Comparison of ENCODE assay signal across 8 cellular contexts in the genomic region with DNA sequence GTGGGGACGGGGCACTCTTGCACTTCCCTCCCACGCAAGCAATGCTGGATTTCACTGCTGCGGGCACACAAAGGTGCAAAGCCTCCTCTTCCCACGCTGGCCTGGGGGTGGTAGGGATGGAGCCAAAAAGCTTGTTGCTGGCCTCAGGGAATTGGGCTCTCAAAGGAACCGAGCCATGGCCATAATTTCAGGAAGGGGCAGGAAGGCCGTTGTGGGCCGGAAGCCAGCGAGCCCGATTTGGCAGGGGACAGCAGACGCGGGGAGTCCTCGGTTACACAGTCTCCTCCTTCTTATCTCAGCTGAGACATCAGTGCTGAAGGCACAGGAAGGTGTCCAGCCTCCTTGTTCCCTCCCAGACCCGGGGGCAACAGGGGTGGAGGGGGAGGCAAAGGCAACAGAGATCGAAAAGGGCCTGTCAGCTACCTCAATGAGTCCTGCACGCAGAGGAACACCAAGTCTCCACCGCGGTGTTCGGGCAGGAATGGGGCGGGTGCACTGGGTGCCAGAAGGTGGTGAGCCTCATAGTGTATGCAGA. TPM values are rescaled to one million over a fixed set of nuclear protein-coding genes. Genes with fewer than 3 reads are reported as not detected.
A peak's percentile ranks its signal among the peaks of the same experiment; 100 is the strongest.
DNase-seq lines count a peak whose midpoint lies in the region; ATAC-seq and TF ChIP-seq lines count a peak whose summit lies in the region.
"Had no signal": no experiment of that assay in that cellular context is flagged by ENCODE, and none has a peak within 500 bp of the region (broad histone marks: within the 10 kb centered on the region; RNA-seq: fewer than 3 reads in every experiment).

No MANE protein-coding gene starts in this region.

- H3K4me3 ChIP-seq in body of pancreas (no peak overlapping the region), lower lobe of right lung (peak overlapping the region; percentile 49), thoracic aorta (peak overlapping the region; percentile 69), hepatocyte (no peak overlapping the region)

- H3K79me2 ChIP-seq in hepatocyte, result no peaks in the 10 kb centered on the region

- H3K4me3 Mint-ChIP-seq in T-helper 17 cell, result peak overlapping the region; percentile 97

- WGBS in body of pancreas, 2 donors, result 5 to 15% methylated on average over 4 to 19 of the region's 19 CpGs
- 63% methylated on average over 19 of the region's 19 CpGs for WGBS in hepatocyte (ENCODE audit: low lambda C conversion rate, missing lambda C conversion rate)

- H3K27me3 Mint-ChIP-seq in T-helper 17 cell, result no peaks in the 10 kb centered on the region

- no peak for TF ChIP-seq CTCF in body of pancreas (IDR thresholded peaks at IDR 0.05)
- TF ChIP-seq CTCF in lower lobe of right lung (IDR thresholded peaks at IDR 0.05), result no peak
- no peak for TF ChIP-seq CTCF in thoracic aorta (IDR thresholded peaks at IDR 0.05)
- no peak for TF ChIP-seq CTCF in hepatocyte (IDR thresholded peaks at IDR 0.05; ENCODE audit: poor library complexity)

- no peaks in the 10 kb centered on the region for H3K9me2 ChIP-seq in hepatocyte (replicated peaks; ENCODE audit: insufficient read depth)

- H3K9me3 ChIP-seq in T-helper 17 cell (ENCODE audit: control insufficient read depth, low read length, poor library complexity, severe bottlenecking) (no peaks in the 10 kb centered on the region), body of pancreas (no peaks in the 10 kb centered on the region), lower lobe of right lung (no peaks in the 10 kb centered on the region), thoracic aorta (no peaks in the 10 kb centered on the region), hepatocyte (ENCODE audit: low read depth) (no peaks in the 10 kb centered on the region)

- peak overlapping the region in 1 of 4 donors; percentile 8 for H3K27ac ChIP-seq in body of pancreas
- H3K27ac ChIP-seq in lower lobe of right lung, result peak overlapping the region; percentile 68
- peak overlapping the region in 1 of 2 donors; percentile 40 for H3K27ac ChIP-seq in thoracic aorta
- H3K27ac ChIP-seq in hepatocyte, result no peak overlapping the region

- no peak for ATAC-seq in T-helper 17 cell
- ATAC-seq in body of pancreas, result peak; percentile 31
- peak; percentile 36 to 38 for ATAC-seq in lower lobe of right lung
- no peak for ATAC-seq in thoracic aorta (ENCODE audit: insufficient number of reproducible peaks, low FRiP score, low read depth)
- ATAC-seq in GM21825 (IDR thresholded peaks at IDR 0.05; ENCODE audit: unreplicated experiment), result no peak

- H3K4me2 ChIP-seq in hepatocyte, result no peak overlapping the region

- no peaks in the 10 kb centered on the region for H3K36me3 ChIP-seq in body of pancreas (replicated peaks in 1 of 2; ENCODE audit: insufficient read depth in 1 of 2, low read depth in 2 of 2)
- H3K36me3 ChIP-seq in lower lobe of right lung, result no peaks in the 10 kb centered on the region
- H3K36me3 ChIP-seq in thoracic aorta, result no peaks in the 10 kb centered on the region
- no peaks in the 10 kb centered on the region for H3K36me3 ChIP-seq in hepatocyte (replicated peaks; ENCODE audit: insufficient read depth, low read depth)

- peak overlapping the region; percentile 99 for H3K27ac Mint-ChIP-seq in T-helper 17 cell

- no peak overlapping the region for H2AFZ ChIP-seq in hepatocyte

- intact Hi-C loops in body of pancreas (cut with DNase I), result loop anchor here (5.0 to 10.0 kb wide), 3 partner anchors 149 to 431 kb away; partner anchors contain the start of gene SLFN12L
- intact Hi-C loops in lower lobe of right lung (cut with DNase I), result loop anchor here (10.0 kb wide), 1 partner anchor 221 kb away; the partner anchor contains the start of gene SLFN12L

- peaks cover 39% of the 10 kb centered on the region for H3K4me1 Mint-ChIP-seq in T-helper 17 cell

- no peak for TF ChIP-seq POLR2A in body of pancreas (IDR thresholded peaks at IDR 0.05)

- no peaks in the 10 kb centered on the region for H3K36me3 Mint-ChIP-seq in T-helper 17 cell (ENCODE audit: low read depth)

- H3K4me1 ChIP-seq in body of pancreas (peaks cover 9% of the 10 kb centered on the region), lower lobe of right lung (peaks cover 31% of the 10 kb centered on the region), thoracic aorta (ENCODE audit: control insufficient read depth in 1 of 2, low read depth in 2 of 2) (peaks cover 11 to 26% of the 10 kb centered on the region in 2 donors), hepatocyte (ENCODE audit: insufficient read depth) (no peaks in the 10 kb centered on the region)

- H4K20me1 ChIP-seq in hepatocyte (ENCODE audit: insufficient read depth, poor library complexity, severe bottlenecking), result no peaks in the 10 kb centered on the region

- DNase-seq in T-helper 17 cell, result no peak
- DNase-seq in body of pancreas, result no peak
- no peak for DNase-seq in lower lobe of right lung
- DNase-seq in thoracic aorta (ENCODE audit: low spot score), result no peak
- no peak for DNase-seq in GF-D8 (lab: John Stamatoyannopoulos, UW)
- DNase-seq in hepatocyte (ENCODE audit: low spot score), result no peak
- DNase-seq: MM.1S had no signal

- H3K27me3 ChIP-seq in body of pancreas (peaks cover 0 to 3% of the 10 kb centered on the region in 2 donors), lower lobe of right lung (ENCODE audit: low read depth) (no peaks in the 10 kb centered on the region), thoracic aorta (replicated peaks; ENCODE audit: insufficient read depth) (no peaks in the 10 kb centered on the region), hepatocyte (peaks cover 6% of the 10 kb centered on the region)

RNA-seq across cellular contexts. Expression of gene SLFN11, which starts 59.5 kb away (rescaled TPM):
- 10 to 100 TPM; 21.0 to 26.7 TPM for total RNA-seq in T-helper 17 cell
- total RNA-seq in body of pancreas, result 10 to 100 TPM in 1 of 2 donors, 1 to 10 TPM in 1; 9.2 to 16.6 TPM
- total RNA-seq in lower lobe of right lung, result 118 TPM
- 10 to 100 TPM; 53.5 to 87.1 TPM for total RNA-seq in thoracic aorta
- 6.3 and 8.3 TPM in 2 replicates for total RNA-seq in hepatocyte
- polyA plus RNA-seq in hepatocyte, result 1.4 and 2.5 TPM in 2 replicates

Comparison
In these comparisons a context has a peak if more than half of its experiments do, and no peak if none do; other contexts are left out.
1. ATAC-seq: peak in body of pancreas (single experiment) and lower lobe of right lung (2 of 2); none in T-helper 17 cell (single experiment), thoracic aorta (single experiment) and GM21825 (single experiment).
2. H3K4me3 ChIP-seq: peak in lower lobe of right lung (single experiment) and thoracic aorta (single experiment); none in body of pancreas (0 of 2) and hepatocyte (single experiment).